19 cellular contexts compared by ENCODE assay signal in the genomic region with DNA sequence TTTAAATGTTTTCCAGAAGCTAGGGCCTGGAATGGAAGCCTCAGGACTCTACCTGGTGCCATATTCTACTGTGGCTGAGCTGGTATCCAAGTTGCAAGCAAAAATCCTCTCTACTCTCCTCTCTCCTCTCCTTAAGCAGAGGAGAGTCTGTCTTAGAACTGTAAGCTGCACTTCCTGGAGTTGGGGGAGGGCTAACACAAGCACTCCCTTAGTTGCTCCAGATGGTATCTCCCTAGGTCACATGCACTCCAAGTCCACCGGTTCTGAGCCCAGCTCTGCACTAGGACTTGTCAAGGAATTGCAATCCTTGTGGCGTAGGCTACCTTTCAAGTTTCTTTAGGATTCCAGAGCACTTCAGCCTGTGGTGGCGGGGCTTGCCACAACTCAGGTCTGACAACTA.
"Had no signal": no experiment of that assay in that cellular context is flagged by ENCODE, and none has a peak within 500 bp of the region (broad histone marks: within the 10 kb centered on the region; RNA-seq: fewer than 3 reads in every experiment).

No MANE protein-coding gene starts in this region.

- H3K36me3 Mint-ChIP-seq: naive thymus-derived CD4-positive, alpha-beta T cell had no signal

- H3K27me3 ChIP-seq: colonic mucosa, hepatocyte, ovary had no signal

- H3K27me3 Mint-ChIP-seq: progenitor cell of endocrine pancreas had no signal

- H3K4me1 ChIP-seq: colonic mucosa had no signal

- H3K4me3 Mint-ChIP-seq: nephron progenitor cell had no signal

- H3K4me3 ChIP-seq: colonic mucosa, hepatocyte, ovary had no signal

- H3K27ac ChIP-seq: colonic mucosa, hepatocyte, ovary had no signal

- DNase-seq: colonic mucosa; dermis blood vessel endothelial cell; erythroblast; foreskin melanocyte; head of caudate nucleus; kidney; left cardiac atrium; left ventricle myocardium superior; naive thymus-derived CD4-positive, alpha-beta T cell; nephron progenitor cell; nucleus accumbens; ovary; right cardiac atrium; small intestine; stimulated activated CD4-positive, alpha-beta T cell treated with anti-CD3 and anti-CD28 coated beads, Interleukin-2, amount 100 ng/mL, for 48 hours; stimulated activated naive CD4-positive, alpha-beta T cell treated with Interleukin-2 at 50 U/mL for 16 hours; trophoblast cell had no signal

- H3K36me3 ChIP-seq: colonic mucosa, ovary had no signal

- H3K9me3 ChIP-seq: colonic mucosa, ovary had no signal

- H3K4me1 Mint-ChIP-seq: naive thymus-derived CD4-positive, alpha-beta T cell had no signal

- ATAC-seq: left cardiac atrium; left ventricle myocardium superior; naive thymus-derived CD4-positive, alpha-beta T cell; right cardiac atrium had no signal

- H3K27ac Mint-ChIP-seq: naive thymus-derived CD4-positive, alpha-beta T cell; nephron progenitor cell; progenitor cell of endocrine pancreas had no signal
